9 cellular contexts compared by ENCODE assay signal in the genomic region with DNA sequence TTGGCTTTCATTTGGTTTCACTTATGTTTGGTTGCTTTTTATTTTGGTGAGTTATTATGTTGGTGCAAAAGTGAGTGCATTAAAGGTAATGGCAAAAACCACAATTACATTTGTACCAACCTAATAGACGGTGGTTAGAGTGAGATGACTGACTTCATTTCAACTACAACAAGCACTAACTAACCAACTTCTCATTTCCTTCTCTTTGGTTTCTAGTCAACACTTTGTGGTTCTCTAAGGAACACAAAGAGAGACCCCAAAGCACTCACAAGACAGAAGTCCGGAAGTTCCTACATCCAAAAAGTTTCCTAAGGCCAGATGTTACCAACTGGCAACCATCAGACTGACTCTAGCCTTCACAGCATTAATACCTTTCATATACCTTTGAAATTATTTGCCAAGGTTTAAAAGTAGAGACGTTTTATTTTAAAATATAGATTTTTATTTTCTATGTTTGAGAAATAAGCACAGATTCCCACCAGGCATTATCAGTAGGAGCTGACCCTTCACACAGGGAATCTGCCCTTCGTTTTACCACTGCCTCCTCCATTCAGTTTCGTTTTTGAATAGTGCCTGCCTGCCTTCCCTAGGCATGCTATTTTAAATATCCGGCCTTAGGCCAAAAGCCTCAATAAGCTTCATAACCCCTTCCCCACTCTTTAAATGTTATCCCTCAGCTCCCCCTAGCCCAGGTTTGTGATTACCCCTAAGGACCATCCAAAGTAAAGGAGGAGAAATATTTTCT.
DNase-seq lines count a peak whose midpoint lies in the region; ATAC-seq lines count a peak whose summit lies in the region.
"Had no signal": no experiment of that assay in that cellular context is flagged by ENCODE, and none has a peak within 500 bp of the region (broad histone marks: within the 10 kb centered on the region; RNA-seq: fewer than 3 reads in every experiment).

No MANE protein-coding gene starts in this region.

- H3K36me3 Mint-ChIP-seq in CD4-positive, CD25-positive, alpha-beta regulatory T cell = no peaks in the 10 kb centered on the region
- H3K36me3 Mint-ChIP-seq in T-helper 2 cell treated with Interferon-gamma antibody and Interleukin-4, amounts not matched to agents 5 μg/mL and 100 μg/mL, for 36 hours (ENCODE audit: low read depth) = peaks cover 18% of the 10 kb centered on the region
- H3K36me3 Mint-ChIP-seq: WTC11 had no signal

- H3K9me3 ChIP-seq in CD4-positive, CD25-positive, alpha-beta regulatory T cell (ENCODE audit: control insufficient read depth in 2 of 2, low read length in 2 of 2) = no peaks in the 10 kb centered on the region

- H3K9me3 Mint-ChIP-seq in CD4-positive, CD25-positive, alpha-beta regulatory T cell = peaks cover 0 to 3% (median 0%) of the 10 kb centered on the region in 7 donors
- peaks cover 35% of the 10 kb centered on the region for H3K9me3 Mint-ChIP-seq in T-helper 2 cell treated with Interferon-gamma antibody and Interleukin-4, amounts not matched to agents 5 μg/mL and 100 μg/mL, for 36 hours

- no peak overlapping the region for H3K4me3 Mint-ChIP-seq in CD4-positive, CD25-positive, alpha-beta regulatory T cell
- H3K4me3 Mint-ChIP-seq in T-helper 2 cell treated with Interferon-gamma antibody and Interleukin-4, amounts not matched to agents 5 μg/mL and 100 μg/mL, for 36 hours = peak overlapping the region; percentile 5
- H3K4me3 Mint-ChIP-seq: WTC11 had no signal

- no peaks in the 10 kb centered on the region for H3K27me3 ChIP-seq in CD4-positive, CD25-positive, alpha-beta regulatory T cell (ENCODE audit: control insufficient read depth, insufficient read depth, low read length)

- H3K27ac ChIP-seq in CD4-positive, CD25-positive, alpha-beta regulatory T cell (ENCODE audit: insufficient read depth, low read length, poor library complexity, severe bottlenecking) = no peak overlapping the region

- peaks cover 6% of the 10 kb centered on the region for H3K4me1 ChIP-seq in CD4-positive, CD25-positive, alpha-beta regulatory T cell (ENCODE audit: control insufficient read depth, insufficient read depth, low read length, poor library complexity, severe bottlenecking)

- no peaks in the 10 kb centered on the region for H3K27me3 Mint-ChIP-seq in CD4-positive, CD25-positive, alpha-beta regulatory T cell
- no peaks in the 10 kb centered on the region for H3K27me3 Mint-ChIP-seq in T-helper 2 cell treated with Interferon-gamma antibody and Interleukin-4, amounts not matched to agents 5 μg/mL and 100 μg/mL, for 36 hours (ENCODE audit: low read depth)

- peak in 2 of 3 donors; percentile 20 to 38 for DNase-seq in CD4-positive, CD25-positive, alpha-beta regulatory T cell
- no peak for DNase-seq in T-helper 2 cell treated with Interferon-gamma antibody and Interleukin-4, amounts not matched to agents 5 μg/mL and 100 μg/mL, for 36 hours (ENCODE audit: low spot score)
- DNase-seq in NCI-H187 (lab: John Stamatoyannopoulos, UW) = no peak
- DNase-seq in NCI-H1436 (lab: John Stamatoyannopoulos, UW) = no peak
- no peak for DNase-seq in 8988T
- no peak for DNase-seq in activated effector memory CD4-positive, alpha-beta T cell treated with Interleukin-2 at 50 U/mL for 16 hours

- no peaks in the 10 kb centered on the region for H3K36me3 ChIP-seq in CD4-positive, CD25-positive, alpha-beta regulatory T cell (ENCODE audit: control insufficient read depth, insufficient read depth, low read length)

- no peak overlapping the region for H3K4me3 ChIP-seq in CD4-positive, CD25-positive, alpha-beta regulatory T cell (ENCODE audit: low read depth, low read length)

- ATAC-seq in CD4-positive, CD25-positive, alpha-beta regulatory T cell (ENCODE audit: low read depth in 2 of 2) = peak; percentile 14 to 40
- ATAC-seq in GM19397 (IDR thresholded peaks at IDR 0.05; ENCODE audit: unreplicated experiment) (peak; percentile 64), HG03097 (IDR thresholded peaks at IDR 0.05; ENCODE audit: low FRiP score, unreplicated experiment) (peak; percentile 82)
- ATAC-seq: WTC11 had no signal

- peaks cover 3 to 20% (median 14%) of the 10 kb centered on the region in 4 donors for H3K4me1 Mint-ChIP-seq in CD4-positive, CD25-positive, alpha-beta regulatory T cell
- peaks cover 38% of the 10 kb centered on the region for H3K4me1 Mint-ChIP-seq in T-helper 2 cell treated with Interferon-gamma antibody and Interleukin-4, amounts not matched to agents 5 μg/mL and 100 μg/mL, for 36 hours (ENCODE audit: low read depth)
- H3K4me1 Mint-ChIP-seq: WTC11 had no signal

- peak overlapping the region in 2 of 3 donors; percentile 11 to 71 for H3K27ac Mint-ChIP-seq in CD4-positive, CD25-positive, alpha-beta regulatory T cell
- H3K27ac Mint-ChIP-seq in T-helper 2 cell treated with Interferon-gamma antibody and Interleukin-4, amounts not matched to agents 5 μg/mL and 100 μg/mL, for 36 hours = peak overlapping the region; percentile 80
- H3K27ac Mint-ChIP-seq: WTC11 had no signal

Comparison
In these comparisons a context has a peak if more than half of its experiments do, and no peak if none do; other contexts are left out.
1. ATAC-seq: peak in every context shown above with its lines; median percentile 82 in HG03097; 64 in GM19397; 27 in CD4-positive, CD25-positive, alpha-beta regulatory T cell.
2. DNase-seq: peak in CD4-positive, CD25-positive, alpha-beta regulatory T cell (2 of 3); none in T-helper 2 cell treated with Interferon-gamma antibody and Interleukin-4, amounts not matched to agents 5 μg/mL and 100 μg/mL, for 36 hours (single experiment), NCI-H187 (0 of 2), NCI-H1436 (single experiment), 8988T (single experiment) and activated effector memory CD4-positive, alpha-beta T cell treated with Interleukin-2 at 50 U/mL for 16 hours (single experiment).